Comparison of ENCODE assay signal across 1 cellular context in the genomic region with DNA sequence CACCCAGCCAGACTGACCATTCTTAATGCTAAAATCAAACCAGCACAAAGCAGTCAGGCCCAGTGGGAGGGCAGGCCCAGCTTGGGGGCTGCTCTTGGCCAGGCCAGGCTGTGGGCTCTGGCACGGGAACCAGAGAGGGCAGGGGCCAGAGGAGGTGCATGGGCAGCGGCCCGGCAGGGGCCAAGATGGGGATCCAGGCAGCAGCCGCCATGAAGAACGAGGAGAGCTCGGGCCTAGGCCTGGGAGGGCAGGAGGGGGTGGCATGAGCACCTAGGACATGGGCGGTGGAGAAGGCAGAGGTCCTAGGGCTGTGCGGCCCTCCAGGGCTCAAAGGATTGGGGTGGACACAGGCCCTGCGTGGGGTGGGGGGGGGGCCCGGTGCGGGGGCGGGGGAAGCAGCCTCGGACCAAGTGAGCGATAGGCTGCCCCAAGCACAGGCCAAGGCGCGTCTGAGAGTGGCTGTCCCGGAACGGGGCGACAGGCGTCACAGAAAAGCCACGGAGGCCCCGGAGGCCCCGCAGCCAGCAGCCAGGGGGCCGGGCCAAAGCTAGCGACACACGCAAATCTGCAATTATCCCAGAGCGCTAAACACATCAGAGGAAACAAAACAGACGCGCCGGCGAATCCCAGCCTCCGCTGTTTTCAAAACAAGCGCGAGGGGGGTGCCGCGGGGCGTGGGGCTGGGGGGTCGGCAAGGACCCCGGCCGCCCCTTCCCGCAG.
TF ChIP-seq lines count a peak whose summit lies in the region.

No MANE protein-coding gene starts in this region.

TF ChIP-seq in H1, 55 proteins besides CTCF, POLR2A, EP300 and RAD21:
- TF ChIP-seq POU5F1 (IDR thresholded peaks at IDR 0.05; ENCODE audit: low read depth, low read length) (no peak), CREB1 (IDR thresholded peaks at IDR 0.05) (no peak), CTBP2 (IDR thresholded peaks at IDR 0.05; ENCODE audit: borderline replicate concordance, insufficient read depth, insufficient read length, low read length) (no peak), CHD2 (IDR thresholded peaks at IDR 0.05; ENCODE audit: low read length) (no peak), RNF2 (IDR thresholded peaks at IDR 0.05; ENCODE audit: borderline replicate concordance, low read depth, low read length, missing control alignments, poor library complexity, severe bottlenecking) (no peak), MAFK (IDR thresholded peaks at IDR 0.05; ENCODE audit: low read depth, low read length) (no peak), JUND (IDR thresholded peaks at IDR 0.05; ENCODE audit: low read length) (no peak), ATF2 (IDR thresholded peaks at IDR 0.05; ENCODE audit: low read length) (no peak), MAX (IDR thresholded peaks at IDR 0.05) (no peak), SIN3A (conservative IDR thresholded peaks at IDR 0.05 in 1 of 2, IDR thresholded peaks at IDR 0.05 in 1 of 2; ENCODE audit: low read depth in 1 of 2, low read length in 2 of 2) (no peak), RFX5 (IDR thresholded peaks at IDR 0.05; ENCODE audit: borderline replicate concordance, low read depth, low read length) (no peak)
